8 cellular contexts compared by ENCODE assay signal in the genomic region with DNA sequence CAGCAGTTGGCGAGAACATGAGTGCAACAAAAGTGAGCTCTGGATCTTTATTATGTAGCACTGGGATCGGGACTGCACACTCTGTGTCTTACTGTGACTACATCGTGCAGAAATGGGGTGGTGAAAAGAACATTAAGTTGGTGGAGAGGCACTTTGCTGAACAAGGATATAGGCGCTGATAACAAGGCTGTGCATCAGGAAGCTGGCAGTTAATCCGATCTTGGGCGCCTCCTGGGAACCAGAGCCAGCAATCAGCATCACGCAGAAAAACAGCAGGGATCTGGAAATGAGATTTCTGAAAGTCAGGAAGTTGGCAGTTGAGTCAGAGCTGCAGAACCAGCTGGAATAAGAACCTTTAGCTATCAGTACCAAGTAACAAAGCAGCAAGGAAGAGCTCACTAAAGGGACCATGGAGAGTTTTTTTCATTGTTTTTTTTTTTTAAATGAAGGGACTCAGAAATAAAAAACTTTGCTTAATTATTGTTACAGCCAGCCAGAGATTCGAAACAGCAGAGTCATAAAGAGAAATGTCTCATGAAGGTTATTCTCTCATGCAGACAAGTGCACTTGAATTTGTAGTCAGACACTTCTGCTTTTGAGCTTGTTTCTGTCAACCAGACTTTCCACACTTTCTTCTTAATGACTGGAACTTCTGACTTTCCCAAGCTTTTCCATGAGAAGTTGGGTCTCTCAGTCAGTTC. TPM values are rescaled to one million over a fixed set of nuclear protein-coding genes. Genes with fewer than 3 reads are reported as not detected.
DNase-seq lines count a peak whose midpoint lies in the region; ATAC-seq, FAIRE-seq and TF ChIP-seq lines count a peak whose summit lies in the region.

No MANE protein-coding gene starts in this region.

- CTCF ChIA-PET in HEK293T (lab: Yijun Ruan, JAX): interaction anchor here (0.7 kb wide), 1 partner anchor 1130 kb away, joined by 3 read pairs; no protein-coding TSS in a partner anchor
- CTCF ChIA-PET in activated naive CD4-positive, alpha-beta T cell treated with anti-CD3 and anti-CD28 coated beads, Interleukin-2, amount 10 ng/mL, durations not matched to agents 7 days and 5 days (lab: Charles Lee): no interaction called here

- no peaks in the 10 kb centered on the region for H3K27me3 Mint-ChIP-seq in natural killer cell (ENCODE audit: low read depth in 2 of 2)
- H3K27me3 Mint-ChIP-seq in activated naive CD4-positive, alpha-beta T cell treated with anti-CD3 and anti-CD28 coated beads, Interleukin-2, amount 10 ng/mL, durations not matched to agents 7 days and 5 days: peaks cover 25% of the 10 kb centered on the region

- ATAC-seq in natural killer cell (no peak), HG02970 (IDR thresholded peaks at IDR 0.05; ENCODE audit: low FRiP score, unreplicated experiment) (no peak)

- H3K27ac Mint-ChIP-seq in natural killer cell: no peak overlapping the region
- no peak overlapping the region for H3K27ac Mint-ChIP-seq in activated naive CD4-positive, alpha-beta T cell treated with anti-CD3 and anti-CD28 coated beads, Interleukin-2, amount 10 ng/mL, durations not matched to agents 7 days and 5 days

- no peaks in the 10 kb centered on the region for H3K36me3 Mint-ChIP-seq in natural killer cell
- no peaks in the 10 kb centered on the region for H3K36me3 Mint-ChIP-seq in activated naive CD4-positive, alpha-beta T cell treated with anti-CD3 and anti-CD28 coated beads, Interleukin-2, amount 10 ng/mL, durations not matched to agents 7 days and 5 days

- intact Hi-C loops in natural killer cell (cut with micrococcal nuclease): no loop called here

- DNase-seq in GM03348 (ENCODE audit: low spot score) (peak; percentile 55), HEK293T (ENCODE audit: extremely low spot score) (peak; percentile 24), RKO (ENCODE audit: low spot score) (peak; percentile 27), iris pigment epithelial cell (ENCODE audit: low read depth) (peak; percentile 49), natural killer cell (no peak), frontal cortex (ENCODE audit: low spot score in 2 of 2) (no peak)
- no peak for DNase-seq in activated naive CD4-positive, alpha-beta T cell treated with anti-CD3 and anti-CD28 coated beads, Interleukin-2, amount 10 ng/mL, durations not matched to agents 7 days and 5 days

- peaks cover 0 to 6% of the 10 kb centered on the region in 2 donors for H3K4me1 Mint-ChIP-seq in natural killer cell
- no peaks in the 10 kb centered on the region for H3K4me1 Mint-ChIP-seq in activated naive CD4-positive, alpha-beta T cell treated with anti-CD3 and anti-CD28 coated beads, Interleukin-2, amount 10 ng/mL, durations not matched to agents 7 days and 5 days

- FAIRE-seq in frontal cortex (lab: Jason Lieb, UNC): no peak

- peaks cover 0 to 2% of the 10 kb centered on the region in 2 donors for H3K9me3 Mint-ChIP-seq in natural killer cell
- no peaks in the 10 kb centered on the region for H3K9me3 Mint-ChIP-seq in activated naive CD4-positive, alpha-beta T cell treated with anti-CD3 and anti-CD28 coated beads, Interleukin-2, amount 10 ng/mL, durations not matched to agents 7 days and 5 days

- POLR2A ChIA-PET in HEK293T (lab: Yijun Ruan, JAX): no interaction called here

- no peak for TF ChIP-seq CTCF in natural killer cell (IDR thresholded peaks at IDR 0.05)

- H3K4me3 Mint-ChIP-seq in natural killer cell: no peak overlapping the region
- H3K4me3 Mint-ChIP-seq in activated naive CD4-positive, alpha-beta T cell treated with anti-CD3 and anti-CD28 coated beads, Interleukin-2, amount 10 ng/mL, durations not matched to agents 7 days and 5 days: no peak overlapping the region

TF ChIP-seq in HEK293T, 16 proteins besides CTCF, POLR2A, EP300 and RAD21:
- TF ChIP-seq ARNT (IDR thresholded peaks at IDR 0.05) (no peak), L3MBTL2 (conservative IDR thresholded peaks at IDR 0.05) (no peak), ZNF384 (IDR thresholded peaks at IDR 0.05) (no peak), CTBP1 (IDR thresholded peaks at IDR 0.05; ENCODE audit: borderline replicate concordance) (no peak), FOXM1 (IDR thresholded peaks at IDR 0.05; ENCODE audit: borderline replicate concordance) (no peak), HDGF (IDR thresholded peaks at IDR 0.05; ENCODE audit: borderline replicate concordance) (no peak), FOXK2 (IDR thresholded peaks at IDR 0.05) (no peak), ELF4 (IDR thresholded peaks at IDR 0.05) (no peak)
- TF ChIP-seq, protein P1, sequence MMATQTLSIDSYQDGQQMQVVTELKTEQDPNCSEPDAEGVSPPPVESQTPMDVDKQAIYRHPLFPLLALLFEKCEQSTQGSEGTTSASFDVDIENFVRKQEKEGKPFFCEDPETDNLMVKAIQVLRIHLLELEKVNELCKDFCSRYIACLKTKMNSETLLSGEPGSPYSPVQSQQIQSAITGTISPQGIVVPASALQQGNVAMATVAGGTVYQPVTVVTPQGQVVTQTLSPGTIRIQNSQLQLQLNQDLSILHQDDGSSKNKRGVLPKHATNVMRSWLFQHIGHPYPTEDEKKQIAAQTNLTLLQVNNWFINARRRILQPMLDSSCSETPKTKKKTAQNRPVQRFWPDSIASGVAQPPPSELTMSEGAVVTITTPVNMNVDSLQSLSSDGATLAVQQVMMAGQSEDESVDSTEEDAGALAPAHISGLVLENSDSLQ (IDR thresholded peaks at IDR 0.05): no peak

RNA-seq across cellular contexts. Expression of gene MYO3B, which starts 22.8 kb away (rescaled TPM):
- under 1 TPM; 0.68 to 0.88 (median 0.75) TPM for total RNA-seq in natural killer cell
- 0.41 TPM for total RNA-seq in frontal cortex

Comparison
In these comparisons a context has a peak if more than half of its experiments do, and no peak if none do; other contexts are left out.
1. DNase-seq: peak in GM03348 (single experiment), HEK293T (single experiment), RKO (single experiment) and iris pigment epithelial cell (single experiment); none in natural killer cell (single experiment), activated naive CD4-positive, alpha-beta T cell treated with anti-CD3 and anti-CD28 coated beads, Interleukin-2, amount 10 ng/mL, durations not matched to agents 7 days and 5 days (single experiment) and frontal cortex (0 of 2).